ENCODE assay signal across 8 cellular contexts in genomic region chr10:73810735-73811465, GRCh38. TPM values are rescaled to one million over a fixed set of nuclear protein-coding genes. Genes with fewer than 3 reads are reported as not detected.
A peak's percentile ranks its signal among the peaks of the same experiment; 100 is the strongest.
DNase-seq lines count a peak whose midpoint lies in the region; ATAC-seq and TF ChIP-seq lines count a peak whose summit lies in the region.

No MANE protein-coding gene starts in this region.

- WGBS in upper lobe of left lung, 2 donors, result 1 to 4% methylated on average over 4 to 39 of the region's 63 CpGs

- H3K27ac Mint-ChIP-seq in activated T-cell treated with anti-CD3 and anti-CD28 coated beads, Interleukin-2, amount 50 U/mL, for 24 hours, result peak overlapping the region; percentile 95
- H3K27ac Mint-ChIP-seq in osteocyte (ENCODE audit: unreplicated experiment), result peak overlapping the region; percentile 74

- peak overlapping the region; percentile 95 for H3K9ac ChIP-seq in ES-I3 (ENCODE audit: low read depth, low read length)

- 0 out of 2 replicates have a peak, but pooled peaks cover 8% of the 10 kb centered on the region for H3K36me3 ChIP-seq in ES-I3 (ENCODE audit: insufficient read depth, low read length)
- H3K36me3 ChIP-seq in upper lobe of left lung, result peaks cover 14 to 57% (median 37%) of the 10 kb centered on the region in 4 donors

- H3K9me3 ChIP-seq in ES-I3 (ENCODE audit: control insufficient read depth, insufficient read depth, low read length) (no peaks in the 10 kb centered on the region), upper lobe of left lung (no peaks in the 10 kb centered on the region)

- H3K9me3 Mint-ChIP-seq in activated T-cell treated with anti-CD3 and anti-CD28 coated beads, Interleukin-2, amount 50 U/mL, for 24 hours, result no peaks in the 10 kb centered on the region
- no peaks in the 10 kb centered on the region for H3K9me3 Mint-ChIP-seq in osteocyte (ENCODE audit: unreplicated experiment)

- peak overlapping the region; percentile 86 for H3K4me3 Mint-ChIP-seq in activated T-cell treated with anti-CD3 and anti-CD28 coated beads, Interleukin-2, amount 50 U/mL, for 24 hours
- peak overlapping the region; percentile 81 for H3K4me3 Mint-ChIP-seq in osteocyte (ENCODE audit: unreplicated experiment)

- no peak for DNase-seq in LNCaP clone FGC (ENCODE audit: low read depth)
- no peak for DNase-seq in activated T-cell treated with anti-CD3 and anti-CD28 coated beads, Interleukin-2, amount 50 U/mL, for 24 hours
- peak; percentile 24 for DNase-seq in fibroblast of mammary gland (ENCODE audit: low read depth)
- DNase-seq in osteocyte (ENCODE audit: extremely low spot score, unreplicated experiment), result no peak
- peak; percentile 42 to 92 for DNase-seq in upper lobe of left lung
- DNase-seq in SKM-1 (lab: John Stamatoyannopoulos, UW; ENCODE audit: unreplicated experiment), result no peak

- TF ChIP-seq CTCF in LNCaP clone FGC (IDR thresholded peaks at IDR 0.05; ENCODE audit: control insufficient read depth, extremely low read depth, insufficient read depth), result no peak
- TF ChIP-seq CTCF in fibroblast of mammary gland (conservative IDR thresholded peaks at IDR 0.05; ENCODE audit: control insufficient read depth, insufficient read depth, low read depth, low read length), result no peak
- TF ChIP-seq CTCF in osteocyte (IDR thresholded peaks at IDR 0.05), result no peak
- TF ChIP-seq CTCF in upper lobe of left lung (IDR thresholded peaks at IDR 0.05), result no peak

- no peaks in the 10 kb centered on the region for H3K4me1 ChIP-seq in ES-I3 (ENCODE audit: insufficient read depth, low read length)
- H3K4me1 ChIP-seq in upper lobe of left lung, result peaks cover 20 to 41% (median 23%) of the 10 kb centered on the region in 4 donors

- H3K4me3 ChIP-seq in LNCaP clone FGC (ENCODE audit: low read depth, low read length), result peak overlapping the region; percentile 78
- peak overlapping the region; percentile 63 for H3K4me3 ChIP-seq in fibroblast of mammary gland (ENCODE audit: control insufficient read depth, low read depth, low read length)
- peak overlapping the region; percentile 84 to 98 (median 90) for H3K4me3 ChIP-seq in upper lobe of left lung

- ATAC-seq in GM21825 (IDR thresholded peaks at IDR 0.05; ENCODE audit: unreplicated experiment) (peak; percentile 23), upper lobe of left lung (ENCODE audit: low FRiP score in 2 of 2) (peak in 1 of 2 donors; percentile 48)

- TF ChIP-seq POLR2A in upper lobe of left lung (IDR thresholded peaks at IDR 0.05), result no peak

- peaks cover 75% of the 10 kb centered on the region for H3K36me3 Mint-ChIP-seq in activated T-cell treated with anti-CD3 and anti-CD28 coated beads, Interleukin-2, amount 50 U/mL, for 24 hours (ENCODE audit: low read depth)
- peaks cover 22% of the 10 kb centered on the region for H3K36me3 Mint-ChIP-seq in osteocyte (ENCODE audit: unreplicated experiment)

- H3K27me3 Mint-ChIP-seq in activated T-cell treated with anti-CD3 and anti-CD28 coated beads, Interleukin-2, amount 50 U/mL, for 24 hours, result no peaks in the 10 kb centered on the region
- H3K27me3 Mint-ChIP-seq in osteocyte (ENCODE audit: unreplicated experiment), result no peaks in the 10 kb centered on the region

- TF ChIP-seq EP300 in upper lobe of left lung (IDR thresholded peaks at IDR 0.05), result no peak

- peak overlapping the region; percentile 88 to 98 (median 93) for H3K27ac ChIP-seq in upper lobe of left lung

- no peaks in the 10 kb centered on the region for H3K27me3 ChIP-seq in upper lobe of left lung

- H3K4me1 Mint-ChIP-seq in activated T-cell treated with anti-CD3 and anti-CD28 coated beads, Interleukin-2, amount 50 U/mL, for 24 hours (ENCODE audit: low read depth), result peaks cover 44% of the 10 kb centered on the region
- peaks cover 19% of the 10 kb centered on the region for H3K4me1 Mint-ChIP-seq in osteocyte (ENCODE audit: unreplicated experiment)

RNA-seq across cellular contexts. Expression of gene NDST2, which starts 0.5 kb away (rescaled TPM):
- 32.2 and 39.1 TPM in 2 replicates for total RNA-seq in osteocyte
- total RNA-seq in upper lobe of left lung, result 10 to 100 TPM; 26.4 to 92.2 (median 38.3) TPM

RNA-seq across cellular contexts. Expression of gene ZSWIM8, which starts 25.5 kb away (rescaled TPM):
- total RNA-seq in osteocyte (164 and 186 TPM in 2 replicates), upper lobe of left lung (100 to 1,000 TPM in 4 of 6 donors, 10 to 100 TPM in 2; 54.9 to 202 (median 109) TPM)

RNA-seq across cellular contexts. Expression of gene CHCHD1, which starts 29.1 kb away (rescaled TPM):
- total RNA-seq in osteocyte (19.9 and 22.3 TPM in 2 replicates), upper lobe of left lung (10 to 100 TPM; 16.8 to 34.9 (median 19.4) TPM)

Comparison
In these comparisons a context has a peak if more than half of its experiments do, and no peak if none do; other contexts are left out.
1. DNase-seq: peak in fibroblast of mammary gland (single experiment) and upper lobe of left lung (2 of 2); none in LNCaP clone FGC (single experiment), activated T-cell treated with anti-CD3 and anti-CD28 coated beads, Interleukin-2, amount 50 U/mL, for 24 hours (single experiment), osteocyte (single experiment) and SKM-1 (single experiment).
2. Peak in every context shown above with its lines, with median percentiles within 50 percentile points of each other: H3K4me3 ChIP-seq.